ENCODE assay signal across 14 cellular contexts in the genomic region with DNA sequence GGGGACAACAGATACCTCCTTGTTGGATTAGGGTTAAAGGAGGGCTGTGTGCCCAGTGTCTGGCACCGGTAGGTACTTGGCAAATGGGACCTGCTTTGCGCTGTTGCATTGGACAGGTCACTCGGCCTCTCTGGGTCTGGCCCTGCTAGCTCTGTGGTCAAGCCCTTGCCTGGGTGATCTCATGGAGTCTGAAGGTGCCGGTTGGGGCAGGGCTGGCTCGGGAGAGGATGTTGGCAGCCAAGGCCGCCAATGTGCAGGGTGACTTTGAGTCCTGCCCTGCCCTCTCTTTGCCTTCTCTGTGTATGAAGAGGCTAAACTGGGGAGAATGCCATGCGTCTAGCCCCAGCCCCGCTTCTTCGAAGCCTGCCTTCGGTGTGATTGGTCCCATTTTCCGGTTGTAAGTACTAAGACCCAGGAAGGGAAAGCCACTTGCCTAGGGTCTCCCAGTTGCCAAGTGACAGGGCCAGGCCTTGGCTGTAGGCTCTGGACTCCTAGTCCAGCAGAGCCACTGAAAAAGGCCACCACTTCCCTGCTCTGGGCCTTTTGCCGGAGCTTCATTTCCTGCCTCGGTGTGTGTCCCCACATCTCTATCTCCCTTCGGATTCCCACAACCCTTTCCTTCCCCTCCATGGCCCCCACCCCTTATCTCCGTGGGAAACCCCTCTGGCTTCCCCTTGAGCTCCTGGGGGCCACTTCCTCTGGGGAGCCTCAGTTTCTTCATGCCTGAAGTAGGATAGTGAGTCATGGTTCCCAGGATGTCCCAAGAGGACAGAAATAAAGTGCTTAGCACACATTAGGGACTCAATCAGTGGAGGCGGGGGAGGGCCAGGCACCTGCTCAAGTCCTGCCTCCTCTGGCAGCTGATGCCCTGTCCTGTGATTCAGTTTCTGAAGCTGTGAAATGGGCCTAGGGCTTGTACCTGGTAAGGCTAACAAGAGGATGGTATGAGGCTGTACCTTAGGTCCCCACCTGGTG. TPM values are rescaled to one million over a fixed set of nuclear protein-coding genes. Genes with fewer than 3 reads are reported as not detected.
DNase-seq lines count a peak whose midpoint lies in the region; ATAC-seq, FAIRE-seq and TF ChIP-seq lines count a peak whose summit lies in the region.
"Had no signal": no experiment of that assay in that cellular context is flagged by ENCODE, and none has a peak within 500 bp of the region (broad histone marks: within the 10 kb centered on the region; RNA-seq: fewer than 3 reads in every experiment).

No MANE protein-coding gene starts in this region.

- SMC1A ChIA-PET in GM12878 (lab: Charles Lee; ENCODE audit: uncharacterized antibody, unreplicated experiment) = interaction anchor here (0.6 to 3.0 kb wide), 8 partner anchors 15 to 60 kb away, joined by 3 to 16 read pairs (median 4); a partner anchor contains a TSS

- TF ChIP-seq POLR2A in A549 (IDR thresholded peaks at IDR 0.05; ENCODE audit: low read length) (no peak), GM12878 (IDR thresholded peaks at IDR 0.05; ENCODE audit: low read depth, low read length) (no peak)

- H3K79me1 ChIP-seq in H9 (ENCODE audit: insufficient read depth, low read depth, low read length, poor library complexity, severe bottlenecking) = no peaks in the 10 kb centered on the region

- FAIRE-seq in A549 (lab: Jason Lieb, UNC) (no peak), GM12878 (lab: Jason Lieb, UNC) (no peak)
- FAIRE-seq: GM18507 had no signal

- H3K27ac ChIP-seq in A549 (peak overlapping the region; percentile 42 to 100; a peak in 4 of 6 replicates), H9 (ENCODE audit: insufficient read length, low read depth, low read length) (no peak overlapping the region), GM12878 (ENCODE audit: control insufficient read depth, insufficient read depth) (peak overlapping the region; percentile 90), mesodermal cell (ENCODE audit: low read depth, low read length, severe bottlenecking) (peak overlapping the region; percentile 53)

- no peak overlapping the region for H2BK12ac ChIP-seq in H9 (ENCODE audit: insufficient read length, low read depth, low read length)

- RAD21 ChIA-PET in GM12878 (lab: Charles Lee; ENCODE audit: unreplicated experiment) = interaction anchor here (1.1 to 6.6 kb wide), 10 partner anchors 7 to 83 kb away, joined by 3 to 38 read pairs (median 4); a partner anchor contains a TSS

- CTCF ChIA-PET in A549 (lab: Yijun Ruan, JAX) (interaction anchor here (0.6 to 3.8 kb wide), 6 partner anchors 15 to 80 kb away, joined by 3 to 19 read pairs (median 3); no protein-coding TSS in a partner anchor), GM12878 (lab: Yijun Ruan, JAX) (interaction anchor here (1.2 to 3.1 kb wide), 3 partner anchors 34 to 154 kb away, joined by 3 to 14 read pairs (median 3); no protein-coding TSS in a partner anchor)

- H4K8ac ChIP-seq in H9 (replicated peaks; ENCODE audit: insufficient read length, low read depth, low read length) = no peak overlapping the region

- H2AFZ ChIP-seq in H9 (ENCODE audit: low read length) (no peak overlapping the region), GM12878 (ENCODE audit: control insufficient read depth, low read depth, low read length) (no peak overlapping the region)

- TF ChIP-seq CTCF in A549 (IDR thresholded peaks at IDR 0.05) (no peak), H9 (conservative IDR thresholded peaks at IDR 0.05) (no peak), GM12878 (IDR thresholded peaks at IDR 0.05 in 2 of 3, conservative IDR thresholded peaks at IDR 0.05 in 1 of 3; ENCODE audit: control insufficient read depth in 2 of 3, extremely low read depth in 1 of 3, insufficient read depth in 1 of 3, low read depth in 3 of 3, low read length in 3 of 3) (no peak)

- H3K27me3 Mint-ChIP-seq in H9 (ENCODE audit: low read depth) = no peaks in the 10 kb centered on the region
- H3K27me3 Mint-ChIP-seq: CD4-positive, alpha-beta memory T cell had no signal

- H3K4me1 ChIP-seq in A549 (peaks cover 85% of the 10 kb centered on the region), H9 (ENCODE audit: insufficient read depth, low read length) (peaks cover 2% of the 10 kb centered on the region; the same call in 1 of the 2 replicates), GM12878 (ENCODE audit: control insufficient read depth, insufficient read depth, low read length) (peaks cover 5% of the 10 kb centered on the region), mesodermal cell (ENCODE audit: control insufficient read depth, insufficient read depth, low read length, poor library complexity, severe bottlenecking) (peaks cover 18% of the 10 kb centered on the region)

- H3K27me3 ChIP-seq in H9 (ENCODE audit: insufficient read depth, low read length) (no peaks in the 10 kb centered on the region), GM12878 (replicated peaks in 1 of 2; ENCODE audit: control insufficient read depth in 2 of 2, insufficient read depth in 2 of 2, low read length in 1 of 2) (no peaks in the 10 kb centered on the region)

- no peak overlapping the region for H3K23ac ChIP-seq in H9 (ENCODE audit: insufficient read length, low read depth, low read length)

- intact Hi-C loops in GM12878 (cut with micrococcal nuclease; ENCODE audit: unreplicated experiment) = no loop called here

- H3K36me3 Mint-ChIP-seq in H9 (ENCODE audit: insufficient read depth in 1 of 3, low read depth in 3 of 3) = peaks cover 2 to 27% (median 12%) of the 10 kb centered on the region in 3 experiments; a peak in 5 of 7 replicates
- H3K36me3 Mint-ChIP-seq: CD4-positive, alpha-beta memory T cell; immature natural killer cell had no signal

- no peak overlapping the region for H3K9ac ChIP-seq in H9 (ENCODE audit: extremely low read depth, insufficient read length, low read length)
- peak overlapping the region; percentile 53 for H3K9ac ChIP-seq in GM12878 (ENCODE audit: control insufficient read depth, insufficient read depth, low read length)

- no peak for ATAC-seq in A549
- peak; percentile 9 for ATAC-seq in GM12878
- no peak for ATAC-seq in GM21619 (IDR thresholded peaks at IDR 0.05; ENCODE audit: unreplicated experiment)

- no peak overlapping the region for H2AK5ac ChIP-seq in H9 (ENCODE audit: insufficient read length, low read length)

- no peak overlapping the region for H3K56ac ChIP-seq in H9 (ENCODE audit: insufficient read length, low read depth, low read length)

- H3K36me3 ChIP-seq in GM12878 (ENCODE audit: control insufficient read depth in 2 of 2, insufficient read depth in 2 of 2, low read length in 1 of 2) (peaks cover 17 to 19% of the 10 kb centered on the region in 2 experiments; a peak in 3 of 4 replicates), mesodermal cell (ENCODE audit: control insufficient read depth, insufficient read depth, low read length) (peaks cover 72% of the 10 kb centered on the region)

- no peak overlapping the region; the same call in 1 of the 2 replicates for H3K14ac ChIP-seq in H9 (ENCODE audit: insufficient read depth, low read length)

- H3K4me3 ChIP-seq in A549 = no peak overlapping the region
- peak overlapping the region; percentile 87; the same call in 1 of the 2 replicates for H3K4me3 ChIP-seq in GM12878
- H3K4me3 ChIP-seq in mesodermal cell (ENCODE audit: extremely low read depth, insufficient read depth, low read length, poor library complexity, severe bottlenecking) = peak overlapping the region; percentile 67

- H3K4ac ChIP-seq in H9 (ENCODE audit: low read depth, low read length) = no peak overlapping the region

- H2BK5ac ChIP-seq in H9 (ENCODE audit: insufficient read length, low read length) = no peak overlapping the region

- H3K4me3 Mint-ChIP-seq in H9 = no peak overlapping the region
- H3K4me3 Mint-ChIP-seq: immature natural killer cell had no signal

- peak in 1 of 2 experiments; percentile 44 for DNase-seq in A549 (ENCODE audit: low read depth in 1 of 2, low spot score in 1 of 2)
- peak; percentile 24 for DNase-seq in H9
- no peak for DNase-seq in GM12878 (ENCODE audit: low read depth, low spot score)
- no peak for DNase-seq in SW480 (ENCODE audit: low spot score)
- no peak for DNase-seq in NCI-H345 (lab: John Stamatoyannopoulos, UW)
- no peak for DNase-seq in activated CD4-positive, alpha-beta T cell treated with anti-CD3 and anti-CD28 coated beads for 1 hour
- DNase-seq: CD4-positive, alpha-beta memory T cell; effector CD4-positive, alpha-beta T cell; immature natural killer cell; NCI-H2107; T-helper 2 cell had no signal

- H3K9me3 ChIP-seq in A549 (no peaks in the 10 kb centered on the region), H9 (ENCODE audit: control insufficient read depth, low read depth, low read length) (no peaks in the 10 kb centered on the region), GM12878 (replicated peaks; ENCODE audit: control insufficient read depth, insufficient read depth, low read length) (no peaks in the 10 kb centered on the region; the same call in 2 of the 3 replicates), mesodermal cell (ENCODE audit: control insufficient read depth, low read length) (no peaks in the 10 kb centered on the region)

- H3K23me2 ChIP-seq in H9 (ENCODE audit: insufficient read length, low read depth, low read length, poor library complexity, severe bottlenecking) = peaks cover 4% of the 10 kb centered on the region

- H4K20me1 ChIP-seq in H9 (ENCODE audit: control insufficient read depth, insufficient read depth, insufficient read length) (no peaks in the 10 kb centered on the region), GM12878 (ENCODE audit: control insufficient read depth, insufficient read depth) (no peaks in the 10 kb centered on the region; the same call in 1 of the 2 replicates)

- no TSS peak for BruUV-seq in GM12878 (replicated peaks; lab: Mats Ljungman, UMichigan)

- in situ Hi-C loops in GM12878 (cut with MboI) = no loop called here

- peaks cover 2% of the 10 kb centered on the region; the same call in 1 of the 2 replicates for H3K79me2 ChIP-seq in H9 (ENCODE audit: insufficient read depth, low read length)
- H3K79me2 ChIP-seq in GM12878 (ENCODE audit: control insufficient read depth, insufficient read depth, low read length) = peaks cover 99% of the 10 kb centered on the region

- H3K4me1 Mint-ChIP-seq in H9 = peaks cover 21 to 28% of the 10 kb centered on the region in 2 experiments

- TF ChIP-seq EP300 in A549 (IDR thresholded peaks at IDR 0.05) = no peak
- TF ChIP-seq EP300 in GM12878 (IDR thresholded peaks at IDR 0.05; ENCODE audit: borderline replicate concordance in 1 of 2, control insufficient read depth in 1 of 2, low read depth in 2 of 2, low read length in 2 of 2) = no peak

- WGBS in A549 (ENCODE audit: missing lambda C conversion rate) = 72% methylated on average over 16 of the region's 16 CpGs
- WGBS in H9 (ENCODE audit: extremely low coverage, insufficient read length, low lambda C conversion rate) = no CpG with 5 or more reads among the region's 16 CpGs
- WGBS in GM12878 (ENCODE audit: insufficient coverage, insufficient replicate concordance, low lambda C conversion rate, missing lambda C conversion rate) = 86% methylated on average over 16 of the region's 16 CpGs
- WGBS in mesodermal cell (ENCODE audit: insufficient coverage in 2 of 2), 2 experiments = 91% methylated on average over 14 to 15 of the region's 16 CpGs

- H3K4me2 ChIP-seq in A549 = peak overlapping the region; percentile 93
- H3K4me2 ChIP-seq in H9 (ENCODE audit: insufficient read depth, insufficient read length, low read length) = no peak overlapping the region
- peak overlapping the region; percentile 77 for H3K4me2 ChIP-seq in GM12878 (ENCODE audit: control insufficient read depth, insufficient read depth)

- H4K5ac ChIP-seq in H9 (ENCODE audit: insufficient read length, low read depth, low read length) = no peak overlapping the region

- H2BK20ac ChIP-seq in H9 (ENCODE audit: low read depth, low read length, poor library complexity, severe bottlenecking) = no peak overlapping the region

- no peak overlapping the region for H3K18ac ChIP-seq in H9 (ENCODE audit: insufficient read length, low read depth, low read length)

- POLR2A ChIA-PET in A549 (lab: Yijun Ruan, JAX) (interaction anchor here (1.1 kb wide), 1 partner anchor 60 kb away, joined by 4 read pairs; a partner anchor contains a TSS), GM12878 (lab: Charles Lee) (interaction anchor here (1.0 to 4.3 kb wide), 5 partner anchors 11 to 57 kb away, joined by 3 to 31 read pairs (median 5); no protein-coding TSS in a partner anchor)

- TF ChIP-seq RAD21 in A549 (conservative IDR thresholded peaks at IDR 0.05 in 1 of 2, IDR thresholded peaks at IDR 0.05 in 1 of 2) (no peak), GM12878 (IDR thresholded peaks at IDR 0.05; ENCODE audit: insufficient read depth, low read depth, low read length) (no peak)

- no peaks in the 10 kb centered on the region; a peak in 1 of 5 replicates for H3K9me3 Mint-ChIP-seq in H9
- H3K9me3 Mint-ChIP-seq: CD4-positive, alpha-beta memory T cell; immature natural killer cell had no signal

- no peak overlapping the region for H2BK15ac ChIP-seq in H9 (ENCODE audit: low read depth, low read length)

- no peak overlapping the region for H4K91ac ChIP-seq in H9 (ENCODE audit: insufficient read length, low read depth, low read length)

- no peak overlapping the region for H3T11ph ChIP-seq in H9 (ENCODE audit: low read length)

- H3K27ac Mint-ChIP-seq in H9 = peak overlapping the region; percentile 52 to 89 (median 87)

- no peak overlapping the region for H2BK120ac ChIP-seq in H9 (ENCODE audit: low read depth, low read length, poor library complexity, severe bottlenecking)

RNA-seq across cellular contexts. Expression of a gene that starts 3.9 kb away (rescaled TPM):
- 154 and 212 TPM in 2 replicates for polyA plus RNA-seq in A549 (2011; rRNA removed)
- 122 and 170 TPM in 2 replicates for polyA plus RNA-seq in A549 (2012; cell fraction: cytosol; rRNA removed)
- polyA plus RNA-seq in A549 (2012; cell fraction: nucleus; rRNA removed) = 500 and 511 TPM in 2 replicates
- 133 to 139 TPM (median 134 TPM) in 3 replicates for polyA plus RNA-seq in A549 (2017; fragmentation: RNase III; extraction: RNeasy Plus Mini Kit Qiagen cat#74134 plus additional on column Dnase treatment)
- polyA minus RNA-seq in A549 (2011; rRNA and poly(A)+ RNA removed) = 278 and 313 TPM in 2 replicates
- total RNA-seq in H9 (2021) = 37.5 and 44.5 TPM in 2 replicates
- total RNA-seq in GM12878 (2013; cell fraction: nucleolus; rRNA removed) = 118 and 148 TPM in 2 replicates
- total RNA-seq in GM12878 (2014; rRNA removed) = 22.1 and 27.4 TPM in 2 replicates
- total RNA-seq in GM12878 (2014; rRNA removed; fragmentation: Illumina TruSeq; extraction: Trizol) = 19.3 and 20.0 TPM in 2 replicates
- 63.5 and 71.3 TPM in 2 replicates for total RNA-seq in GM12878 (2021)
- 15.0 TPM for polyA plus RNA-seq in GM12878 (2011; ENCODE audit: low read depth)
- polyA plus RNA-seq in GM12878 (2011; rRNA removed) = 18.4 and 32.0 TPM in 2 replicates
- 41.3 and 47.7 TPM in 2 replicates for polyA plus RNA-seq in GM12878 (2011; cell fraction: cytosol; rRNA removed)
- 185 and 196 TPM in 2 replicates for polyA plus RNA-seq in GM12878 (2011; cell fraction: nucleus; rRNA removed)
- 25.3 and 26.0 TPM in 2 replicates for polyA plus RNA-seq in GM12878 (2012)
- polyA plus RNA-seq in GM12878 (2014; fragmentation: Illumina TruSeq; extraction: Trizol) = 20.3 and 33.1 TPM in 2 replicates
- polyA plus RNA-seq in GM12878 (2014; fragmentation: Nextera tagmentation; extraction: Ambion mirVana) = under 1 TPM; 0.60 to 0.85 TPM
- 47.1 and 61.4 TPM in 2 replicates for polyA plus RNA-seq in GM12878 (2014; rRNA removed)
- polyA plus RNA-seq in GM12878 (2016; fragmentation: Nextera tagmentation; extraction: Ambion mirVana) = 10 to 100 TPM; 26.9 TPM
- 41.8 and 64.6 TPM in 2 replicates for polyA minus RNA-seq in GM12878 (2011; rRNA and poly(A)+ RNA removed)
- polyA minus RNA-seq in GM12878 (2011; cell fraction: cytosol; rRNA and poly(A)+ RNA removed) = 22.9 and 30.8 TPM in 2 replicates
- polyA minus RNA-seq in GM12878 (2011; cell fraction: nucleus; rRNA and poly(A)+ RNA removed) = 42.9 and 73.0 TPM in 2 replicates
- 97.8 TPM for polyA plus RNA-seq in mesodermal cell (2013, experiment 1 of 2)
- 102 TPM for polyA plus RNA-seq in mesodermal cell (2013, experiment 2 of 2)
